Comparison of ENCODE assay signal across 8 cellular contexts in the genomic region with DNA sequence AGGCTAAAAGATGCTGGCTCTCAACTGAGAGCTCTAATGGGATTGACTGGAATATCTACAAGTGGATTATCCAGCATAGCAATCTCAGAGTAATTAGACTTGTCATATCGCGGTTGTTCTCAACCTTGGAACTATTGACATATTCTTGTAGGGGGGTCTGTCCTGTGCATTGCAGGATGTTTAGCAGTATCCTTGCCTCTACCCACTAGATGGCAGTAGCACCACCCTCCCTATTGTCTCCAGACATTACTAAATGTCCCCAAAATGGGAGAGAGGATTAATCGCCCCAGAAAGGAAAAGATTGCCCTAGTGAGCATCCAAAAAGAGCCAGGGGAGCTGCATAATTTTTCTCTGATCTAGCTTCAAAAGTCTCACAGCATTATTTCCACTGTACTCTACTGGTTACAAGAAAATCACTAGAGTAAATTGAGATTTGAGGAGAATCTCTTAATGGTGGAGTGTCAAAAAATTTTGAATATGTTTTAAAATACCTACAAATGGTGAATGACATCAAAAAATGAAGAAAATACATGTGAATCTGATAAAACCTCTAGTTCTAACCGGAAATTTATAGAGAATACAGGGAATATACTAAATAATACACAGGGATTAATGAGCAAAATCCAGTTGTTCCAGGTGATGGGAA.
DNase-seq lines count a peak whose midpoint lies in the region; ATAC-seq and TF ChIP-seq lines count a peak whose summit lies in the region.

No MANE protein-coding gene starts in this region.

- H3K27me3 Mint-ChIP-seq in CD14-positive monocyte (ENCODE audit: low read depth in 3 of 3) (peaks cover 0 to 2% (median 0%) of the 10 kb centered on the region in 3 donors), brain (peaks cover 4% of the 10 kb centered on the region)

- H3K4me1 Mint-ChIP-seq in CD14-positive monocyte = no peaks in the 10 kb centered on the region
- no peaks in the 10 kb centered on the region for H3K4me1 Mint-ChIP-seq in brain

- TF ChIP-seq CTCF in CD14-positive monocyte (IDR thresholded peaks at IDR 0.05) (peak; percentile 72), NB4 (IDR thresholded peaks at IDR 0.05; ENCODE audit: low read depth, low read length) (peak; percentile 63), brain (conservative IDR thresholded peaks at IDR 0.05) (peak; percentile 45 to 61)

- peak; percentile 75 for ATAC-seq in GM18517 (IDR thresholded peaks at IDR 0.05; ENCODE audit: unreplicated experiment)
- peak; percentile 94 for ATAC-seq in HG02870 (IDR thresholded peaks at IDR 0.05; ENCODE audit: unreplicated experiment)

- H3K27ac Mint-ChIP-seq in CD14-positive monocyte = no peak overlapping the region
- H3K27ac Mint-ChIP-seq in brain = no peak overlapping the region

- H3K36me3 Mint-ChIP-seq in CD14-positive monocyte = no peaks in the 10 kb centered on the region
- H3K36me3 Mint-ChIP-seq in brain = no peaks in the 10 kb centered on the region

- DNase-seq in CD14-positive monocyte (ENCODE audit: low spot score) = no peak
- peak; percentile 52 for DNase-seq in NB4 (ENCODE audit: low read depth)
- DNase-seq in lung microvascular endothelial cell (ENCODE audit: low read depth in 2 of 2) = peak; percentile 45 to 51
- no peak for DNase-seq in OCI-M2 (lab: John Stamatoyannopoulos, UW; ENCODE audit: unreplicated experiment)
- no peak for DNase-seq in DMS153 (lab: John Stamatoyannopoulos, UW)

- H3K9me3 Mint-ChIP-seq in CD14-positive monocyte = peaks cover 0 to 4% (median 0%) of the 10 kb centered on the region in 7 donors
- H3K9me3 Mint-ChIP-seq in brain = peaks cover 0 to 2% (median 0%) of the 10 kb centered on the region in 5 experiments

- no peak overlapping the region for H3K4me3 ChIP-seq in NB4 (ENCODE audit: low read depth, low read length)

- intact Hi-C loops in CD14-positive monocyte (cut with micrococcal nuclease) = no loop called here

- H3K4me3 Mint-ChIP-seq in CD14-positive monocyte (no peak overlapping the region), brain (no peak overlapping the region)

- no peak for TF ChIP-seq POLR2A in NB4 (IDR thresholded peaks at IDR 0.05; ENCODE audit: extremely low read depth, insufficient read length)

Comparison
In these comparisons a context has a peak if more than half of its experiments do, and no peak if none do; other contexts are left out.
1. DNase-seq: peak in NB4 (single experiment) and lung microvascular endothelial cell (2 of 2); none in CD14-positive monocyte (single experiment), OCI-M2 (single experiment) and DMS153 (single experiment).
2. Peak in every context shown above with its lines, with median percentiles within 50 percentile points of each other: CTCF ChIP-seq.